Comparison of ENCODE assay signal across 23 cellular contexts in the genomic region with DNA sequence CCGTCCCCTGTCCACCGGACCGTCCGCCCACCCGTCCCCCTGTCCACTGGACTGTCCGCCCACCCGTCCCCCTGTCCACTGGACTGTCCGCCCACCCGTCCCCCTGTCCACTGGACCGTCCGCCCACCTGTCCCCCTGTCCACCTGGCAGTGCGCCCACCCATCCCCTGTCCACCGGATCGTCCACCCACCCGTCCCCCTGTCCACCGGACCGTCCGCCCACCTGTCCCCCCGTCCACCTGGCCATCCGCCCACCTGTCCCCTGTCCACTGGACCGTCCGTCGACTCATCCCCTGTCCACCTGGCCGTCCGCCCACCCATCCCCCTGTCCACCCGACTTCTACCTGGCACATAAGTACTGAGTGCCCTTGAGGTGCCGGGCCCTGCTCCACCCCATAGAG.
"Had no signal": no experiment of that assay in that cellular context is flagged by ENCODE, and none has a peak within 500 bp of the region (broad histone marks: within the 10 kb centered on the region; RNA-seq: fewer than 3 reads in every experiment).

No MANE protein-coding gene starts in this region.

- ATAC-seq: activated CD4-positive, CD25-positive, alpha-beta regulatory T cell treated with anti-CD3 and anti-CD28 coated beads, Interleukin-2, amount 50 U/mL, for 24 hours; left ventricle myocardium superior; pancreas had no signal

- H3K27ac Mint-ChIP-seq: activated naive CD4-positive, alpha-beta T cell treated with anti-CD3 and anti-CD28 coated beads for 36 hours; activated T-helper 1 cell treated with anti-CD3 and anti-CD28 coated beads, Interleukin-12 subunit alpha, Interleukin-12 subunit beta, Interleukin-2, Interleukin-4 antibody, amounts not matched to agents 30 ng/mL and 10 ng/mL and 1 ng/mL, durations not matched to agents 14 hours and 24 hours and 36 hours; dendritic cell treated with granulocyte-macrophage colony-stimulating factor and Interleukin-4, amounts not matched to agents 40 ng/mL and 50 ng/mL, for 4 days; nephron; T-helper 1 cell treated with Interleukin-12 subunit alpha and Interleukin-12 subunit beta and Interleukin-4 antibody, amounts not matched to agents 30 μg/mL and 1 μg/mL, for 36 hours had no signal

- H3K9me3 Mint-ChIP-seq: activated naive CD4-positive, alpha-beta T cell treated with anti-CD3 and anti-CD28 coated beads for 36 hours; activated T-helper 1 cell treated with anti-CD3 and anti-CD28 coated beads, Interleukin-12 subunit alpha, Interleukin-12 subunit beta, Interleukin-2, Interleukin-4 antibody, amounts not matched to agents 30 ng/mL and 10 ng/mL and 1 ng/mL, durations not matched to agents 14 hours and 24 hours and 36 hours; dendritic cell treated with granulocyte-macrophage colony-stimulating factor and Interleukin-4, amounts not matched to agents 40 ng/mL and 50 ng/mL, for 4 days; nephron; T-helper 1 cell treated with Interleukin-12 subunit alpha and Interleukin-12 subunit beta and Interleukin-4 antibody, amounts not matched to agents 30 μg/mL and 1 μg/mL, for 36 hours had no signal

- H3K27me3 Mint-ChIP-seq: dendritic cell treated with granulocyte-macrophage colony-stimulating factor and Interleukin-4, amounts not matched to agents 40 ng/mL and 50 ng/mL, for 4 days had no signal

- H3K4me3 Mint-ChIP-seq: activated naive CD4-positive, alpha-beta T cell treated with anti-CD3 and anti-CD28 coated beads for 36 hours; activated T-helper 1 cell treated with anti-CD3 and anti-CD28 coated beads, Interleukin-12 subunit alpha, Interleukin-12 subunit beta, Interleukin-2, Interleukin-4 antibody, amounts not matched to agents 30 ng/mL and 10 ng/mL and 1 ng/mL, durations not matched to agents 14 hours and 24 hours and 36 hours; dendritic cell treated with granulocyte-macrophage colony-stimulating factor and Interleukin-4, amounts not matched to agents 40 ng/mL and 50 ng/mL, for 4 days; nephron; T-helper 1 cell treated with Interleukin-12 subunit alpha and Interleukin-12 subunit beta and Interleukin-4 antibody, amounts not matched to agents 30 μg/mL and 1 μg/mL, for 36 hours had no signal

- H3K4me3 ChIP-seq: esophagus squamous epithelium, pancreas, prostate gland, upper lobe of left lung had no signal

- DNase-seq: activated CD4-positive, alpha-beta T cell treated with anti-CD3 and anti-CD28 coated beads, Interleukin-2, amount 50 U/mL, for 48 hours; activated CD8-positive, alpha-beta memory T cell treated with anti-CD3 and anti-CD28 coated beads for 24 hours; activated effector memory CD4-positive, alpha-beta T cell treated with anti-CD3 and anti-CD28 coated beads, Interleukin-2, amount 50 U/mL, for 16 hours; activated naive CD4-positive, alpha-beta T cell treated with anti-CD3 and anti-CD28 coated beads for 36 hours; activated T-cell treated with anti-CD3 and anti-CD28 coated beads, Interleukin-2, amount 50 U/mL, for 1 hour; amniotic stem cell; brain microvascular endothelial cell; central memory CD4-positive, alpha-beta T cell; esophagus squamous epithelium; left ventricle myocardium superior; retina; stimulated activated CD4-positive, alpha-beta T cell treated with anti-CD3 and anti-CD28 coated beads, Interleukin-2, amount 100 ng/mL, for 24 hours; stimulated activated naive CD4-positive, alpha-beta T cell treated with Interleukin-2 at 50 U/mL for 16 hours; SW 1271; T-helper 9 cell had no signal
